Comparison of ENCODE assay signal across 31 cellular contexts in the genomic region with DNA sequence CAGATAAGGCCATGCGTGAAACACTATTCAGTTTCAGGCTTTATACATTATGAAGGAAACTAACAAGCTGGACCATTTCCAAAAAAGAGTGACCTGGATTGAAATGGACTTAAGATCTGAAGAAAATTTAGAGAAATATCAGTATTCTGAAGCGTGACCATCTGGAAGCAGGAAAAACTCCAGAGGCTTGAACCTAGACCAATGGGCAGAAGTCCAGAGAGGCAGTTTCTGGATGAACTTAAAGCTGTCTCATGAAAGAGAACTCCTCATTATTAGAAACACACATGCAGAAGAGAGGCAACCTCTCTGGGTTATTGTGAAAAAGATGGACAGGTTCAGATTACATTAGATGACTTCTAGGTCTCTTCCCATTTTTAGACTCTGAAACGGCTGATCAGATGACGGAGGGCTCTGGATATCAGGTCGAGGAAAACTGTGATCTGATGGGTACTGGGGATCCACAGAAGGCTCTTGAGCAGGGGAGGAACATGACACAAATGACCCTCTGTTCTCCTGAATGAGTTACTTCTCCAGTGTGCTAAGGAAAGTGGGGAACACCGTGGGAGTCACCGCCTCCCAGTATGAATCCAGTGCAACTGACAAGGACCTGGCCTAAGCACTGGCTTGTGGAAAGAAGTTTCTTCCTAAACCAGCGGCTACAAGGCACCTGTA.
A peak's percentile ranks its signal among the peaks of the same experiment; 100 is the strongest.
DNase-seq lines count a peak whose midpoint lies in the region; TF ChIP-seq lines count a peak whose summit lies in the region.
"Had no signal": no experiment of that assay in that cellular context is flagged by ENCODE, and none has a peak within 500 bp of the region (broad histone marks: within the 10 kb centered on the region; RNA-seq: fewer than 3 reads in every experiment).

No MANE protein-coding gene starts in this region.

- peaks cover 41 to 93% (median 60%) of the 10 kb centered on the region in 10 experiments for H3K4me1 ChIP-seq in BLaER1 treated with 17β-estradiol and CSF1 and Interleukin-3, amounts not matched to agents 10 nM and 100 nM
- no peaks in the 10 kb centered on the region for H3K4me1 ChIP-seq in smooth muscle cell (ENCODE audit: low read depth)

- no peaks in the 10 kb centered on the region for H3F3A ChIP-seq in smooth muscle cell (ENCODE audit: low read depth)

- H3K27ac Mint-ChIP-seq in brain = peak overlapping the region; percentile 19 to 84 (median 74)
- H3K27ac Mint-ChIP-seq: activated CD8-positive, alpha-beta T cell treated with anti-CD3 and anti-CD28 coated beads for 36 hours; activated naive CD4-positive, alpha-beta T cell treated with anti-CD3 and anti-CD28 coated beads for 36 hours; activated T-helper 1 cell treated with anti-CD3 and anti-CD28 coated beads, Interleukin-12 subunit alpha, Interleukin-12 subunit beta, Interleukin-2, Interleukin-4 antibody, amounts not matched to agents 30 ng/mL and 10 ng/mL and 1 ng/mL, durations not matched to agents 14 hours and 24 hours and 36 hours; CD4-positive, alpha-beta T cell; GM23338; HFFc6; IgD-negative memory B cell; naive thymus-derived CD4-positive, alpha-beta T cell; stimulated activated effector memory CD8-positive, alpha-beta T cell treated with anti-CD3 and anti-CD28 coated beads, Interleukin-12 subunit alpha, Interleukin-12 subunit beta, amount 100 ng/mL, for 72 hours; T-helper 17 cell had no signal

- H3K4me3 Mint-ChIP-seq in brain = no peak overlapping the region
- H3K4me3 Mint-ChIP-seq: activated CD8-positive, alpha-beta T cell treated with anti-CD3 and anti-CD28 coated beads for 36 hours; activated naive CD4-positive, alpha-beta T cell treated with anti-CD3 and anti-CD28 coated beads for 36 hours; activated T-helper 1 cell treated with anti-CD3 and anti-CD28 coated beads, Interleukin-12 subunit alpha, Interleukin-12 subunit beta, Interleukin-2, Interleukin-4 antibody, amounts not matched to agents 30 ng/mL and 10 ng/mL and 1 ng/mL, durations not matched to agents 14 hours and 24 hours and 36 hours; CD4-positive, alpha-beta T cell; GM23338; HFFc6; IgD-negative memory B cell; naive thymus-derived CD4-positive, alpha-beta T cell; stimulated activated effector memory CD8-positive, alpha-beta T cell treated with anti-CD3 and anti-CD28 coated beads, Interleukin-12 subunit alpha, Interleukin-12 subunit beta, amount 100 ng/mL, for 72 hours; T-helper 17 cell had no signal

- no peaks in the 10 kb centered on the region for H3K27me3 ChIP-seq in BLaER1 treated with 17β-estradiol and CSF1 and Interleukin-3, amounts not matched to agents 10 nM and 100 nM
- no peaks in the 10 kb centered on the region for H3K27me3 ChIP-seq in smooth muscle cell (ENCODE audit: low read depth)
- H3K27me3 ChIP-seq: brain microvascular endothelial cell, heart left ventricle, ovary, upper lobe of right lung had no signal

- peaks cover 0 to 55% (median 9%) of the 10 kb centered on the region in 11 experiments; a peak in 8 of 22 replicates for H3K36me3 ChIP-seq in BLaER1 treated with 17β-estradiol and CSF1 and Interleukin-3, amounts not matched to agents 10 nM and 100 nM
- H3K36me3 ChIP-seq in smooth muscle cell (ENCODE audit: low read depth) = no peaks in the 10 kb centered on the region
- H3K36me3 ChIP-seq: brain microvascular endothelial cell, heart left ventricle, ovary, upper lobe of right lung had no signal

- in situ Hi-C loops in GM13977 (cut with MboI; ENCODE audit: low pct_unique_long_range_greater_than_20kb, low sequenced_read_pairs, unreplicated experiment) = no loop called here

- H3K79me2 ChIP-seq in smooth muscle cell (ENCODE audit: low read depth) = no peaks in the 10 kb centered on the region

- H3K4me1 Mint-ChIP-seq in brain = peaks cover 13% of the 10 kb centered on the region
- H3K4me1 Mint-ChIP-seq: stimulated activated effector memory CD8-positive, alpha-beta T cell treated with anti-CD3 and anti-CD28 coated beads, Interleukin-12 subunit alpha, Interleukin-12 subunit beta, amount 100 ng/mL, for 72 hours had no signal

- peak overlapping the region in 8 of 11 experiments; percentile 1 to 56 (median 36); a peak in 12 of 22 replicates for H3K27ac ChIP-seq in BLaER1 treated with 17β-estradiol and CSF1 and Interleukin-3, amounts not matched to agents 10 nM and 100 nM
- H3K27ac ChIP-seq in smooth muscle cell (ENCODE audit: low read depth) = no peak overlapping the region
- H3K27ac ChIP-seq: brain microvascular endothelial cell, ovary, PC-9, upper lobe of right lung had no signal

- H4K20me1 ChIP-seq in BLaER1 treated with 17β-estradiol and CSF1 and Interleukin-3, amounts not matched to agents 10 nM and 100 nM = no peaks in the 10 kb centered on the region; a peak in 1 of 22 replicates
- H4K20me1 ChIP-seq in smooth muscle cell (ENCODE audit: low read depth) = no peaks in the 10 kb centered on the region

- DNase-seq in fibroblast of the aortic adventitia (ENCODE audit: low read depth) (peak; percentile 12), pons (ENCODE audit: low spot score) (peak; percentile 42), RKO (ENCODE audit: low spot score) (no peak), smooth muscle cell (lab: John Stamatoyannopoulos, UW; ENCODE audit: unreplicated experiment) (no peak), GM13977 (ENCODE audit: low spot score) (no peak), HuH-7.5 (ENCODE audit: low spot score) (no peak)
- DNase-seq: activated CD4-positive, CD25-positive, alpha-beta regulatory T cell treated with anti-CD3 and anti-CD28 coated beads, Interleukin-2, amount 50 U/mL, for 72 hours; activated CD8-positive, alpha-beta memory T cell treated with anti-CD3 and anti-CD28 coated beads, Interleukin-2, amount 50 U/mL, for 48 hours; activated CD8-positive, alpha-beta T cell treated with anti-CD3 and anti-CD28 coated beads for 36 hours; activated naive CD4-positive, alpha-beta T cell treated with anti-CD3 and anti-CD28 coated beads for 36 hours; AML-193; brain microvascular endothelial cell; CD4-positive, alpha-beta T cell; DND-41; effector CD4-positive, alpha-beta T cell; heart left ventricle; HFFc6; naive thymus-derived CD4-positive, alpha-beta T cell; NCI-H1092; NCI-H187 treated with DMSO at 0.1 percent for 48 hours; NCI-H524; ovary; PC-9; T-helper 17 cell; upper lobe of right lung had no signal

- H3K9ac ChIP-seq in BLaER1 treated with 17β-estradiol and CSF1 and Interleukin-3, amounts not matched to agents 10 nM and 100 nM = 0 out of 22 replicates have a peak overlapping the region, but pooled peaks of 1 of the 11 experiments have one; percentile 2
- no peak overlapping the region for H3K9ac ChIP-seq in smooth muscle cell (ENCODE audit: low read depth)

- WGBS in smooth muscle cell (ENCODE audit: low lambda C conversion rate) = 95% methylated on average over 8 of the region's 8 CpGs

- H3K4me3 ChIP-seq in BLaER1 treated with 17β-estradiol and CSF1 and Interleukin-3, amounts not matched to agents 10 nM and 100 nM = no peak overlapping the region
- no peak overlapping the region for H3K4me3 ChIP-seq in fibroblast of the aortic adventitia (ENCODE audit: low read depth, low read length)
- no peak overlapping the region for H3K4me3 ChIP-seq in smooth muscle cell
- H3K4me3 ChIP-seq: GM23338, heart left ventricle, ovary, PC-9, upper lobe of right lung had no signal

- H2AFZ ChIP-seq in smooth muscle cell (ENCODE audit: low read depth) = no peak overlapping the region
- H2AFZ ChIP-seq: GM23338, PC-9 had no signal

- no peaks in the 10 kb centered on the region for H3K27me3 Mint-ChIP-seq in brain
- H3K27me3 Mint-ChIP-seq: activated CD8-positive, alpha-beta T cell treated with anti-CD3 and anti-CD28 coated beads for 36 hours; CD4-positive, alpha-beta T cell; IgD-negative memory B cell; naive thymus-derived CD4-positive, alpha-beta T cell; T-helper 17 cell had no signal

- no peaks in the 10 kb centered on the region for H3K9me3 ChIP-seq in BLaER1 treated with 17β-estradiol and CSF1 and Interleukin-3, amounts not matched to agents 10 nM and 100 nM (replicated peaks in 1 of 11)
- no peaks in the 10 kb centered on the region for H3K9me3 ChIP-seq in smooth muscle cell (replicated peaks; ENCODE audit: low read depth)
- H3K9me3 ChIP-seq: heart left ventricle, ovary, upper lobe of right lung had no signal

- TF ChIP-seq CTCF in brain (conservative IDR thresholded peaks at IDR 0.05) (no peak), fibroblast of the aortic adventitia (IDR thresholded peaks at IDR 0.05; ENCODE audit: insufficient read depth, low read length) (no peak), smooth muscle cell (IDR thresholded peaks at IDR 0.05; ENCODE audit: borderline replicate concordance, insufficient read depth, poor library complexity, severe bottlenecking) (no peak), GM13977 (IDR thresholded peaks at IDR 0.05; ENCODE audit: extremely low read depth, insufficient read depth, missing control alignments) (no peak)

- H3K36me3 Mint-ChIP-seq in brain = peaks cover 21% of the 10 kb centered on the region
- H3K36me3 Mint-ChIP-seq: IgD-negative memory B cell; naive thymus-derived CD4-positive, alpha-beta T cell; stimulated activated effector memory CD8-positive, alpha-beta T cell treated with anti-CD3 and anti-CD28 coated beads, Interleukin-12 subunit alpha, Interleukin-12 subunit beta, amount 100 ng/mL, for 72 hours had no signal

- H3K4me2 ChIP-seq in BLaER1 treated with 17β-estradiol and CSF1 and Interleukin-3, amounts not matched to agents 10 nM and 100 nM = peak overlapping the region in 5 of 11 experiments; percentile 2 to 39 (median 24); a peak in 6 of 22 replicates
- no peak overlapping the region for H3K4me2 ChIP-seq in smooth muscle cell
- H3K4me2 ChIP-seq: GM23338, PC-9 had no signal

- no peaks in the 10 kb centered on the region for H3K9me3 Mint-ChIP-seq in brain
- H3K9me3 Mint-ChIP-seq: activated CD8-positive, alpha-beta T cell treated with anti-CD3 and anti-CD28 coated beads for 36 hours; activated naive CD4-positive, alpha-beta T cell treated with anti-CD3 and anti-CD28 coated beads for 36 hours; activated T-helper 1 cell treated with anti-CD3 and anti-CD28 coated beads, Interleukin-12 subunit alpha, Interleukin-12 subunit beta, Interleukin-2, Interleukin-4 antibody, amounts not matched to agents 30 ng/mL and 10 ng/mL and 1 ng/mL, durations not matched to agents 14 hours and 24 hours and 36 hours; CD4-positive, alpha-beta T cell; GM23338; HFFc6; IgD-negative memory B cell; stimulated activated effector memory CD8-positive, alpha-beta T cell treated with anti-CD3 and anti-CD28 coated beads, Interleukin-12 subunit alpha, Interleukin-12 subunit beta, amount 100 ng/mL, for 72 hours had no signal

Comparison
In these comparisons a context has a peak if more than half of its experiments do, and no peak if none do; other contexts are left out.
1. DNase-seq: peak in fibroblast of the aortic adventitia (single experiment) and pons (single experiment); none in RKO (single experiment), smooth muscle cell (single experiment), GM13977 (single experiment) and HuH-7.5 (single experiment).